Comparison of ENCODE assay signal across 8 cellular contexts in genomic region chr16:14405611-14406537, GRCh38.
DNase-seq lines count a peak whose midpoint lies in the region; ATAC-seq and TF ChIP-seq lines count a peak whose summit lies in the region.

No MANE protein-coding gene starts in this region.

- H3K4me1 ChIP-seq in right cardiac atrium (ENCODE audit: control insufficient read depth, insufficient read depth, low read length) (no peaks in the 10 kb centered on the region), left ventricle myocardium inferior (peaks cover 5% of the 10 kb centered on the region), SJCRH30 (peaks cover 8% of the 10 kb centered on the region), smooth muscle cell (ENCODE audit: low read depth) (no peaks in the 10 kb centered on the region)

- no peak overlapping the region for H2AFZ ChIP-seq in smooth muscle cell (ENCODE audit: low read depth)

- no peaks in the 10 kb centered on the region for H3K27me3 ChIP-seq in right cardiac atrium (ENCODE audit: control insufficient read depth, insufficient read depth)
- H3K27me3 ChIP-seq in left ventricle myocardium inferior (ENCODE audit: low read depth): no peaks in the 10 kb centered on the region
- H3K27me3 ChIP-seq in SJCRH30: no peaks in the 10 kb centered on the region
- H3K27me3 ChIP-seq in smooth muscle cell (ENCODE audit: low read depth): no peaks in the 10 kb centered on the region

- TF ChIP-seq CTCF in left ventricle myocardium inferior (IDR thresholded peaks at IDR 0.05; ENCODE audit: borderline replicate concordance) (no peak), smooth muscle cell (IDR thresholded peaks at IDR 0.05; ENCODE audit: borderline replicate concordance, insufficient read depth, poor library complexity, severe bottlenecking) (no peak)

- peak in 2 of 3 donors; percentile 34 to 65 for DNase-seq in right cardiac atrium
- no peak for DNase-seq in left ventricle myocardium inferior
- peak; percentile 86 to 89 for DNase-seq in SJCRH30
- peak; percentile 92 for DNase-seq in iPS-NIHi7 (ENCODE audit: extremely low spot score)
- DNase-seq in smooth muscle cell (lab: John Stamatoyannopoulos, UW; ENCODE audit: unreplicated experiment): no peak
- no peak for DNase-seq in activated gamma-delta T cell (lab: John Stamatoyannopoulos, UW)
- no peak for DNase-seq in HPDE6-E6E7 (ENCODE audit: extremely low spot score)

- H3K27ac ChIP-seq in right cardiac atrium (ENCODE audit: low read length): no peak overlapping the region
- no peak overlapping the region for H3K27ac ChIP-seq in left ventricle myocardium inferior (replicated peaks)
- H3K27ac ChIP-seq in SJCRH30: peak overlapping the region; percentile 95
- H3K27ac ChIP-seq in smooth muscle cell (ENCODE audit: low read depth): no peak overlapping the region

- H3K9ac ChIP-seq in smooth muscle cell (ENCODE audit: low read depth): no peak overlapping the region

- no peak overlapping the region for H3K4me2 ChIP-seq in smooth muscle cell

- H3F3A ChIP-seq in smooth muscle cell (ENCODE audit: low read depth): no peaks in the 10 kb centered on the region

- ATAC-seq in right cardiac atrium (peak; percentile 40 to 41), HG02938 (IDR thresholded peaks at IDR 0.05; ENCODE audit: unreplicated experiment) (peak; percentile 93)

- no peaks in the 10 kb centered on the region for H3K79me2 ChIP-seq in smooth muscle cell (ENCODE audit: low read depth)

- intact Hi-C loops in right cardiac atrium (cut with DNase I): no loop called here
- intact Hi-C loops in left ventricle myocardium inferior (cut with micrococcal nuclease): no loop called here

- H3K9me3 ChIP-seq in right cardiac atrium (ENCODE audit: control insufficient read depth, low read length) (no peaks in the 10 kb centered on the region), left ventricle myocardium inferior (replicated peaks) (no peaks in the 10 kb centered on the region), SJCRH30 (replicated peaks) (no peaks in the 10 kb centered on the region), smooth muscle cell (replicated peaks; ENCODE audit: low read depth) (no peaks in the 10 kb centered on the region)

- no peaks in the 10 kb centered on the region for H3K36me3 ChIP-seq in left ventricle myocardium inferior
- no peaks in the 10 kb centered on the region for H3K36me3 ChIP-seq in SJCRH30
- H3K36me3 ChIP-seq in smooth muscle cell (ENCODE audit: low read depth): no peaks in the 10 kb centered on the region

- WGBS in right cardiac atrium: 50% methylated on average over 43 of the region's 43 CpGs
- 65% methylated on average over 36 of the region's 43 CpGs for WGBS in smooth muscle cell (ENCODE audit: low lambda C conversion rate)

- H3K4me3 ChIP-seq in right cardiac atrium (ENCODE audit: low read length) (no peak overlapping the region), left ventricle myocardium inferior (no peak overlapping the region), SJCRH30 (peak overlapping the region; percentile 56), smooth muscle cell (no peak overlapping the region)

- no peaks in the 10 kb centered on the region for H4K20me1 ChIP-seq in smooth muscle cell (ENCODE audit: low read depth)

Comparison
In these comparisons a context has a peak if more than half of its experiments do, and no peak if none do; other contexts are left out.
1. DNase-seq: peak in right cardiac atrium (2 of 3), SJCRH30 (2 of 2) and iPS-NIHi7 (single experiment); none in left ventricle myocardium inferior (single experiment), smooth muscle cell (single experiment), activated gamma-delta T cell (single experiment) and HPDE6-E6E7 (single experiment).